Comparison of ENCODE assay signal across 1 cellular context in genomic region chr6:145735356-145736165, GRCh38.
A peak's percentile ranks its signal among the peaks of the same experiment; 100 is the strongest.
TF ChIP-seq lines count a peak whose summit lies in the region.

TSS of gene EPM2A (minus strand) at chr6:145735520. CDS start at chr6:145735498, 22 bp downstream.

TF ChIP-seq in HepG2, 621 proteins besides CTCF, POLR2A, EP300 and RAD21 (continued from another document and continues in another):
- TF ChIP-seq ZNF674 (CRISPR knock-in tag; IDR thresholded peaks at IDR 0.05; ENCODE audit: low read depth), result peak; percentile 90; the same call in 1 of the 2 replicates
- TF ChIP-seq SYNCRIP (IDR thresholded peaks at IDR 0.05; ENCODE audit: insufficient read depth, low read depth, low read length), result no peak
- TF ChIP-seq ZNF839 (CRISPR knock-in tag; IDR thresholded peaks at IDR 0.05; ENCODE audit: borderline replicate concordance), result peak; percentile 56; the same call in 1 of the 2 replicates
- TF ChIP-seq PBX3 (CRISPR knock-in tag; IDR thresholded peaks at IDR 0.05; ENCODE audit: borderline replicate concordance), result 0 out of 2 replicates have a peak, but pooled peaks have one; percentile 92
- peak; percentile 97 for TF ChIP-seq CAMTA2 (CRISPR knock-in tag; IDR thresholded peaks at IDR 0.05; ENCODE audit: borderline replicate concordance)
- TF ChIP-seq FOXC1 (CRISPR knock-in tag; IDR thresholded peaks at IDR 0.05; ENCODE audit: borderline replicate concordance), result peak; percentile 98
- peak; percentile 81 for TF ChIP-seq ONECUT2 (CRISPR knock-in tag; IDR thresholded peaks at IDR 0.05)
- no peak for TF ChIP-seq ZNF282 (IDR thresholded peaks at IDR 0.05; ENCODE audit: partially characterized antibody)
- peak; percentile 98 for TF ChIP-seq ZNF367 (CRISPR knock-in tag; IDR thresholded peaks at IDR 0.05; ENCODE audit: borderline replicate concordance)
- 0 out of 2 replicates have a peak, but pooled peaks have one; percentile 17 for TF ChIP-seq MTA3 (CRISPR knock-in tag; IDR thresholded peaks at IDR 0.05)
- TF ChIP-seq ZNF251 (CRISPR knock-in tag; IDR thresholded peaks at IDR 0.05), result 0 out of 2 replicates have a peak, but pooled peaks have one; percentile 62
- TF ChIP-seq ETV6 (CRISPR knock-in tag; conservative IDR thresholded peaks at IDR 0.05), result peak; percentile 94
- TF ChIP-seq POLR2AphosphoS2 (IDR thresholded peaks at IDR 0.05; ENCODE audit: low read depth, low read length), result no peak
- peak; percentile 91 for TF ChIP-seq ZNF484 (CRISPR knock-in tag; IDR thresholded peaks at IDR 0.05; ENCODE audit: borderline replicate concordance, low read depth)
- TF ChIP-seq ZNF138 (CRISPR knock-in tag; IDR thresholded peaks at IDR 0.05; ENCODE audit: low read depth), result peak; percentile 99
- no peak for TF ChIP-seq TRAFD1 (CRISPR knock-in tag; IDR thresholded peaks at IDR 0.05; ENCODE audit: borderline replicate concordance)
- peak; percentile 57; the same call in 1 of the 2 replicates for TF ChIP-seq ZNF646 (CRISPR knock-in tag; IDR thresholded peaks at IDR 0.05)
- TF ChIP-seq U2AF1 (optimal IDR thresholded peaks at IDR 0.05; ENCODE audit: low read depth, low read length), result no peak
- TF ChIP-seq MATR3 (CRISPR knock-in tag; IDR thresholded peaks at IDR 0.05), result no peak
- TF ChIP-seq NFAT5 (CRISPR knock-in tag; IDR thresholded peaks at IDR 0.05), result peak; percentile 100
- no peak for TF ChIP-seq ZNF10 (CRISPR knock-in tag; IDR thresholded peaks at IDR 0.05; ENCODE audit: borderline replicate concordance, low read depth)
- TF ChIP-seq SALL1 (CRISPR knock-in tag; IDR thresholded peaks at IDR 0.05), result peak; percentile 95
- TF ChIP-seq TSC22D2 (CRISPR knock-in tag; IDR thresholded peaks at IDR 0.05; ENCODE audit: borderline replicate concordance), result peak; percentile 98
- TF ChIP-seq ELK4 (CRISPR knock-in tag; IDR thresholded peaks at IDR 0.05; ENCODE audit: borderline replicate concordance), result peak; percentile 94; the same call in 1 of the 2 replicates
- TF ChIP-seq FOXK2 (IDR thresholded peaks at IDR 0.05), result no peak
- no peak for TF ChIP-seq ARNT (IDR thresholded peaks at IDR 0.05)
- 0 out of 2 replicates have a peak, but pooled peaks have one; percentile 27 for TF ChIP-seq PPARG (CRISPR knock-in tag; conservative IDR thresholded peaks at IDR 0.05)
- TF ChIP-seq IKZF4 (CRISPR knock-in tag; IDR thresholded peaks at IDR 0.05; ENCODE audit: borderline replicate concordance, low read depth, not compliant biosample characterization), result peak; percentile 98
- 0 out of 2 replicates have a peak, but pooled peaks have one; percentile 68 for TF ChIP-seq ADNP (CRISPR knock-in tag; IDR thresholded peaks at IDR 0.05)
- peak; percentile 92 for TF ChIP-seq ZNF639 (CRISPR knock-in tag; conservative IDR thresholded peaks at IDR 0.05)
- TF ChIP-seq ZNF264 (CRISPR knock-in tag; IDR thresholded peaks at IDR 0.05), result peak; percentile 94
- peak; percentile 96; the same call in 1 of the 2 replicates for TF ChIP-seq THAP7 (CRISPR knock-in tag; IDR thresholded peaks at IDR 0.05)
- peak; percentile 97; the same call in 1 of the 2 replicates for TF ChIP-seq ETS1 (CRISPR knock-in tag; IDR thresholded peaks at IDR 0.05)
- no peak for TF ChIP-seq TRIM24 (CRISPR knock-in tag; IDR thresholded peaks at IDR 0.05)
- no peak for TF ChIP-seq TCF12 (IDR thresholded peaks at IDR 0.05)
- peak; percentile 85 for TF ChIP-seq TCF12 (CRISPR knock-in tag; IDR thresholded peaks at IDR 0.05)
- TF ChIP-seq ZBTB39 (CRISPR knock-in tag; IDR thresholded peaks at IDR 0.05), result no peak
- peak; percentile 31 for TF ChIP-seq CHD2 (IDR thresholded peaks at IDR 0.05; ENCODE audit: low read depth, low read length)
